1 cellular context compared by ENCODE assay signal in the genomic region with DNA sequence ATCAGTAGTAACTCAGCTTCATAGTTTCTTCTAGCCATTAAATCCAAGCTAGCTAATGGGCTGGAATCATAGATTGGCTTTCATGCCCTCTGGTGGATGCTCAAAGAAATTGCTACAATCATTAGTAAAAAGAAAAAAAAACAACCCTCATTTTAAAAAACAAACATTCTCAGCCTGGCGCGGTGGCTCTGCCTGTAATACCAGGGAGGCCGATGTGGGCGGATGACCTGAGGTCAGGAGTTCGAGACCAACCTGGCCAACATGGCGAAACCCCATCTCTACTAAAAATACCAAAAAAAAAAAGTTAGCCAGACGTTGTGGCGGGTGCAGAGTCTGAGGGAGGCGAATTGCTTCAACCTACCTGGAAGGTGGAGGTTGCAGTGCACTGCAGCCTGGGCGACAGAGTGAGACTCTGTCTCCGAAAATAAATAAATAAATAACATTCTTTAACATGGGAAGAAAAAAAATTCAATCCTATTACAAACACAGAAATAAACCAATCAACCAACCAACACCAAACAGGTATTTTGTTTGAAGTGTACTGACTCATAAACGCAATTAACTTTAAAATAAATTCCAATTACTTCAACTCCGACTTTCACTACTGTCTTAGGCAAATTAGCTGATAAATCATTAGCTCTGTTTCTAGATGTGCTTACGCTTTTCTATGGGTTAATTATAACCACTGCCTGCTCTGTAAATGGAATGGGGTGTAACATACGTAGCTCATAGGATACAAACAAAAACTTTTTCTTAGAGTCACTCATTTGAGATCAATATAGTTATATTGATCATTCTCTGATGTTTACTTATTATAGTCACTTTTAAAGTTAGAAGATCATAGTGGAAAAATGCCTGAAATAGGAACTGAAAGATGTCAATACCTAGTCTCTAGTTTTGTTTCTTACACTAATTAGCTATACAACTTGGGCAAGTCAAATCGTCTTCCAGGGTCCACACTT.
A peak's percentile ranks its signal among the peaks of the same experiment; 100 is the strongest.
TF ChIP-seq lines count a peak whose summit lies in the region.

No MANE protein-coding gene starts in this region.

TF ChIP-seq in HepG2, 621 proteins besides CTCF, POLR2A, EP300 and RAD21 (continued from another document and continues in another):
- TF ChIP-seq, protein P1, sequence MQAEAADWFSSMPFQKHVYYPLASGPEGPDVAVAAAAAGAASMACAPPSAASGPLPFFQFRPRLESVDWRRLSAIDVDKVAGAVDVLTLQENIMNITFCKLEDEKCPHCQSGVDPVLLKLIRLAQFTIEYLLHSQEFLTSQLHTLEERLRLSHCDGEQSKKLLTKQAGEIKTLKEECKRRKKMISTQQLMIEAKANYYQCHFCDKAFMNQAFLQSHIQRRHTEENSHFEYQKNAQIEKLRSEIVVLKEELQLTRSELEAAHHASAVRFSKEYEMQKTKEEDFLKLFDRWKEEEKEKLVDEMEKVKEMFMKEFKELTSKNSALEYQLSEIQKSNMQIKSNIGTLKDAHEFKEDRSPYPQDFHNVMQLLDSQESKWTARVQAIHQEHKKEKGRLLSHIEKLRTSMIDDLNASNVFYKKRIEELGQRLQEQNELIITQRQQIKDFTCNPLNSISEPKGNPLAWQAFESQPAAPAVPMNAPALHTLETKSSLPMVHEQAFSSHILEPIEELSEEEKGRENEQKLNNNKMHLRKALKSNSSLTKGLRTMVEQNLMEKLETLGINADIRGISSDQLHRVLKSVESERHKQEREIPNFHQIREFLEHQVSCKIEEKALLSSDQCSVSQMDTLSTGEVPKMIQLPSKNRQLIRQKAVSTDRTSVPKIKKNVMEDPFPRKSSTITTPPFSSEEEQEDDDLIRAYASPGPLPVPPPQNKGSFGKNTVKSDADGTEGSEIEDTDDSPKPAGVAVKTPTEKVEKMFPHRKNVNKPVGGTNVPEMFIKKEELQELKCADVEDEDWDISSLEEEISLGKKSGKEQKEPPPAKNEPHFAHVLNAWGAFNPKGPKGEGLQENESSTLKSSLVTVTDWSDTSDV (CRISPR knock-in tag; IDR thresholded peaks at IDR 0.05) = no peak
- TF ChIP-seq ARID4A (CRISPR knock-in tag; IDR thresholded peaks at IDR 0.05; ENCODE audit: borderline replicate concordance) = no peak; the same call in 1 of the 2 replicates
- TF ChIP-seq NFAT5 (CRISPR knock-in tag; IDR thresholded peaks at IDR 0.05) = no peak
- no peak for TF ChIP-seq ZNF549 (CRISPR knock-in tag; IDR thresholded peaks at IDR 0.05)
- peak; percentile 68 for TF ChIP-seq SKI (IDR thresholded peaks at IDR 0.05; ENCODE audit: partially characterized antibody)
- no peak for TF ChIP-seq HOXA9 (CRISPR knock-in tag; IDR thresholded peaks at IDR 0.05; ENCODE audit: borderline replicate concordance)
- TF ChIP-seq CBX1 (IDR thresholded peaks at IDR 0.05; ENCODE audit: low read depth) = peak; percentile 71
- TF ChIP-seq ZNF530 (CRISPR knock-in tag; IDR thresholded peaks at IDR 0.05; ENCODE audit: low read depth) = no peak
- no peak for TF ChIP-seq ZNF225 (CRISPR knock-in tag; IDR thresholded peaks at IDR 0.05)
- TF ChIP-seq BATF2 (CRISPR knock-in tag; IDR thresholded peaks at IDR 0.05) = no peak
- no peak for TF ChIP-seq RFXANK (CRISPR knock-in tag; IDR thresholded peaks at IDR 0.05)
- TF ChIP-seq, protein P2, sequence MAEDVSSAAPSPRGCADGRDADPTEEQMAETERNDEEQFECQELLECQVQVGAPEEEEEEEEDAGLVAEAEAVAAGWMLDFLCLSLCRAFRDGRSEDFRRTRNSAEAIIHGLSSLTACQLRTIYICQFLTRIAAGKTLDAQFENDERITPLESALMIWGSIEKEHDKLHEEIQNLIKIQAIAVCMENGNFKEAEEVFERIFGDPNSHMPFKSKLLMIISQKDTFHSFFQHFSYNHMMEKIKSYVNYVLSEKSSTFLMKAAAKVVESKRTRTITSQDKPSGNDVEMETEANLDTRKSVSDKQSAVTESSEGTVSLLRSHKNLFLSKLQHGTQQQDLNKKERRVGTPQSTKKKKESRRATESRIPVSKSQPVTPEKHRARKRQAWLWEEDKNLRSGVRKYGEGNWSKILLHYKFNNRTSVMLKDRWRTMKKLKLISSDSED (CRISPR knock-in tag; IDR thresholded peaks at IDR 0.05) = no peak
- no peak for TF ChIP-seq PLRG1 (conservative IDR thresholded peaks at IDR 0.05)
- TF ChIP-seq ZNF354B (CRISPR knock-in tag; IDR thresholded peaks at IDR 0.05) = no peak
- no peak for TF ChIP-seq ZNF180 (CRISPR knock-in tag; IDR thresholded peaks at IDR 0.05; ENCODE audit: borderline replicate concordance, low read depth)
- TF ChIP-seq MIER3 (CRISPR knock-in tag; IDR thresholded peaks at IDR 0.05; ENCODE audit: borderline replicate concordance) = no peak
- TF ChIP-seq ZNF275 (CRISPR knock-in tag; IDR thresholded peaks at IDR 0.05; ENCODE audit: borderline replicate concordance) = no peak
- TF ChIP-seq KDM5B (CRISPR knock-in tag; IDR thresholded peaks at IDR 0.05; ENCODE audit: borderline replicate concordance) = no peak
- no peak for TF ChIP-seq HOXD1 (CRISPR knock-in tag; IDR thresholded peaks at IDR 0.05)
- TF ChIP-seq, protein P3, sequence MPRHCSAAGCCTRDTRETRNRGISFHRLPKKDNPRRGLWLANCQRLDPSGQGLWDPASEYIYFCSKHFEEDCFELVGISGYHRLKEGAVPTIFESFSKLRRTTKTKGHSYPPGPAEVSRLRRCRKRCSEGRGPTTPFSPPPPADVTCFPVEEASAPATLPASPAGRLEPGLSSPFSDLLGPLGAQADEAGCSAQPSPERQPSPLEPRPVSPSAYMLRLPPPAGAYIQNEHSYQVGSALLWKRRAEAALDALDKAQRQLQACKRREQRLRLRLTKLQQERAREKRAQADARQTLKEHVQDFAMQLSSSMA (CRISPR knock-in tag; IDR thresholded peaks at IDR 0.05) = no peak
- no peak for TF ChIP-seq NKX3-1 (CRISPR knock-in tag; IDR thresholded peaks at IDR 0.05)
- TF ChIP-seq ZNF770 (CRISPR knock-in tag; IDR thresholded peaks at IDR 0.05) = 0 out of 2 replicates have a peak, but pooled peaks have one; percentile 19
- no peak for TF ChIP-seq ZNF451 (CRISPR knock-in tag; IDR thresholded peaks at IDR 0.05)
- TF ChIP-seq, protein P4, sequence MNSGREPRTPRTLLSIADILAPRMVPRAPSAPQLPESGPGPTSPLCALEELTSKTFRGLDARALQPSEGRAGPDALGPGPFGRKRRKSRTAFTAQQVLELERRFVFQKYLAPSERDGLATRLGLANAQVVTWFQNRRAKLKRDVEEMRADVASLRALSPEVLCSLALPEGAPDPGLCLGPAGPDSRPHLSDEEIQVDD (CRISPR knock-in tag; IDR thresholded peaks at IDR 0.05; ENCODE audit: borderline replicate concordance) = no peak
- TF ChIP-seq MEF2D (CRISPR knock-in tag; IDR thresholded peaks at IDR 0.05) = no peak
- TF ChIP-seq DR1 (CRISPR knock-in tag; IDR thresholded peaks at IDR 0.05) = no peak
- no peak for TF ChIP-seq ZNF674 (CRISPR knock-in tag; IDR thresholded peaks at IDR 0.05; ENCODE audit: low read depth)
- TF ChIP-seq, protein P5, sequence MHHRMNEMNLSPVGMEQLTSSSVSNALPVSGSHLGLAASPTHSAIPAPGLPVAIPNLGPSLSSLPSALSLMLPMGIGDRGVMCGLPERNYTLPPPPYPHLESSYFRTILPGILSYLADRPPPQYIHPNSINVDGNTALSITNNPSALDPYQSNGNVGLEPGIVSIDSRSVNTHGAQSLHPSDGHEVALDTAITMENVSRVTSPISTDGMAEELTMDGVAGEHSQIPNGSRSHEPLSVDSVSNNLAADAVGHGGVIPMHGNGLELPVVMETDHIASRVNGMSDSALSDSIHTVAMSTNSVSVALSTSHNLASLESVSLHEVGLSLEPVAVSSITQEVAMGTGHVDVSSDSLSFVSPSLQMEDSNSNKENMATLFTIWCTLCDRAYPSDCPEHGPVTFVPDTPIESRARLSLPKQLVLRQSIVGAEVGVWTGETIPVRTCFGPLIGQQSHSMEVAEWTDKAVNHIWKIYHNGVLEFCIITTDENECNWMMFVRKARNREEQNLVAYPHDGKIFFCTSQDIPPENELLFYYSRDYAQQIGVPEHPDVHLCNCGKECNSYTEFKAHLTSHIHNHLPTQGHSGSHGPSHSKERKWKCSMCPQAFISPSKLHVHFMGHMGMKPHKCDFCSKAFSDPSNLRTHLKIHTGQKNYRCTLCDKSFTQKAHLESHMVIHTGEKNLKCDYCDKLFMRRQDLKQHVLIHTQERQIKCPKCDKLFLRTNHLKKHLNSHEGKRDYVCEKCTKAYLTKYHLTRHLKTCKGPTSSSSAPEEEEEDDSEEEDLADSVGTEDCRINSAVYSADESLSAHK (CRISPR knock-in tag; IDR thresholded peaks at IDR 0.05; ENCODE audit: borderline replicate concordance) = no peak
- no peak for TF ChIP-seq ZNF768 (CRISPR knock-in tag; IDR thresholded peaks at IDR 0.05)
- no peak for TF ChIP-seq CBFB (CRISPR knock-in tag; IDR thresholded peaks at IDR 0.05)
- TF ChIP-seq ZNF333 (CRISPR knock-in tag; IDR thresholded peaks at IDR 0.05; ENCODE audit: borderline replicate concordance) = no peak
